ENCODE assay signal across 17 cellular contexts in the genomic region with DNA sequence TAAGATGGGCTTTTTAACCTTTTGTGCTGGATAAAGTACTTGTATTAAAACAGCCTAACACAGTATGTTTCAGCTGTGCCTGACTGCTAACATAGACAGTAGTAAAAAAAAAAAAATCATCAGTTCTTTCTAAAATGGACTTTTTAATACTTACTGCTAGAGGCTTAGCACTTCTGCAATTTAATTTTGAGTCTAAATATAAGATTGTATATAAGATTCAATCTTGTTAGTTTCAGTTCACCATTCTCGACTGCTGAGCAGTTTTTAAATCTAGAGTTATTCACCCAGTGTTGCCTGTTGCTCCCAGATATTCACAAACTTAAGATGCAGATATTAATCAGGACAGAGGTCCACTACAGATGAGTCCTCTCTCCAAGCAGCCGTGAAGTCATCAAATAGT. TPM values are rescaled to one million over a fixed set of nuclear protein-coding genes. Genes with fewer than 3 reads are reported as not detected.
DNase-seq lines count a peak whose midpoint lies in the region; TF ChIP-seq lines count a peak whose summit lies in the region.
"Had no signal": no experiment of that assay in that cellular context is flagged by ENCODE, and none has a peak within 500 bp of the region (broad histone marks: within the 10 kb centered on the region; RNA-seq: fewer than 3 reads in every experiment).

No MANE protein-coding gene starts in this region.

- H3K4me2 ChIP-seq in OCI-LY7 (ENCODE audit: low read length), result peak overlapping the region; percentile 44

- peak; percentile 20 for DNase-seq in NOMO-1 treated with DMSO at 0.1 percent for 48 hours (lab: John Stamatoyannopoulos, UW; ENCODE audit: unreplicated experiment)
- no peak for DNase-seq in NOMO-1 treated with dmso at 0.1 percent for 144 hours (lab: John Stamatoyannopoulos, UW; ENCODE audit: unreplicated experiment)
- DNase-seq in OCI-LY7 (ENCODE audit: low spot score), result peak; percentile 17
- DNase-seq in germinal center (ENCODE audit: low spot score), result peak; percentile 29
- DNase-seq in WERI-Rb-1, result no peak
- no peak for DNase-seq in DMS153 treated with DMSO at 0.1 percent for 48 hours (lab: John Stamatoyannopoulos, UW; ENCODE audit: unreplicated experiment)
- no peak for DNase-seq in NCI-H2196 (lab: John Stamatoyannopoulos, UW; ENCODE audit: unreplicated experiment)
- DNase-seq: Calu3; CD8-positive, alpha-beta T cell; DMS53; DND-41; GOT3; H7; HFFc6; IMR-90 had no signal

- no peaks in the 10 kb centered on the region for H3K27me3 ChIP-seq in WERI-Rb-1 (ENCODE audit: insufficient read depth, low read depth, severe bottlenecking)
- H3K27me3 ChIP-seq: BLaER1 treated with 17β-estradiol and CSF1 and Interleukin-3, amounts not matched to agents 10 nM and 100 nM had no signal

- POLR2A ChIA-PET in OCI-LY7 (lab: Charles Lee), result interaction anchor here (1.1 to 1.3 kb wide), 2 partner anchors 10 to 13 kb away, joined by 3 to 8 read pairs; no protein-coding TSS in a partner anchor

- H4K20me1 ChIP-seq in OCI-LY7 (ENCODE audit: insufficient read depth, low read length), result no peaks in the 10 kb centered on the region

- CTCF ChIA-PET in OCI-LY7 (lab: Charles Lee; ENCODE audit: unreplicated experiment), result no interaction called here

- peaks cover 12% of the 10 kb centered on the region; the same call in 1 of the 2 replicates for H3K79me2 ChIP-seq in OCI-LY7 (ENCODE audit: insufficient read depth, low read depth, low read length)

- no TSS peak for BruUV-seq in OCI-LY7 (replicated peaks; lab: Mats Ljungman, UMichigan)

- H3K9me2 ChIP-seq in OCI-LY7 (ENCODE audit: insufficient read depth, low read length), result no peaks in the 10 kb centered on the region

- H2AFZ ChIP-seq in OCI-LY7 (ENCODE audit: low read length), result no peak overlapping the region

- H3K27ac ChIP-seq in OCI-LY7 (ENCODE audit: low read depth, low read length, poor library complexity, severe bottlenecking) (peak overlapping the region; percentile 2), WERI-Rb-1 (no peak overlapping the region)
- H3K27ac ChIP-seq: 22Rv1 had no signal

- peaks cover 27% of the 10 kb centered on the region for H3K36me3 ChIP-seq in OCI-LY7 (ENCODE audit: insufficient read depth, low read length)
- peaks cover 31% of the 10 kb centered on the region for H3K36me3 ChIP-seq in WERI-Rb-1

- intact Hi-C loops in OCI-LY7 (cut with micrococcal nuclease; ENCODE audit: unreplicated experiment), result no loop called here

- H3K4me3 ChIP-seq in OCI-LY7 (ENCODE audit: low read depth, low read length, poor library complexity, severe bottlenecking), result no peak overlapping the region
- no peak overlapping the region for H3K4me3 ChIP-seq in WERI-Rb-1 (ENCODE audit: low read depth, low read length)
- H3K4me3 ChIP-seq: BLaER1 treated with 17β-estradiol and CSF1 and Interleukin-3, amounts not matched to agents 10 nM and 100 nM had no signal

- H3K4me1 ChIP-seq in OCI-LY7 (ENCODE audit: insufficient read depth, low read length, poor library complexity, severe bottlenecking), result peaks cover 17% of the 10 kb centered on the region

- TF ChIP-seq CTCF in OCI-LY7 (conservative IDR thresholded peaks at IDR 0.05; ENCODE audit: low read length) (no peak), WERI-Rb-1 (IDR thresholded peaks at IDR 0.05; ENCODE audit: low read depth, low read length) (no peak)

- no peaks in the 10 kb centered on the region; the same call in 1 of the 2 replicates for H3K9me3 ChIP-seq in OCI-LY7 (ENCODE audit: low read length)
- H3K9me3 ChIP-seq in WERI-Rb-1 (ENCODE audit: severe bottlenecking), result no peaks in the 10 kb centered on the region

RNA-seq across cellular contexts. Expression of gene PLA2G12A, which starts 6.8 kb away (rescaled TPM):
- total RNA-seq in OCI-LY7 (2014; rRNA removed; shearing (Covaris generic)), result 9.0 and 18.1 TPM in 2 replicates
- 31.4 and 35.9 TPM in 2 replicates for total RNA-seq in OCI-LY7 (2022)

RNA-seq across cellular contexts. Expression of gene CASP6, which starts 19.9 kb away (rescaled TPM):
- 8.1 and 10.1 TPM in 2 replicates for total RNA-seq in OCI-LY7 (2014; rRNA removed; shearing (Covaris generic))
- total RNA-seq in OCI-LY7 (2022), result 9.1 and 9.2 TPM in 2 replicates

Comparison
In these comparisons a context has a peak if more than half of its experiments do, and no peak if none do; other contexts are left out.
1. DNase-seq: peak in NOMO-1 treated with DMSO at 0.1 percent for 48 hours (single experiment), OCI-LY7 (single experiment) and germinal center (single experiment); none in NOMO-1 treated with dmso at 0.1 percent for 144 hours (single experiment), WERI-Rb-1 (single experiment), DMS153 treated with DMSO at 0.1 percent for 48 hours (single experiment) and NCI-H2196 (single experiment).